2 cellular contexts compared by ENCODE assay signal in the genomic region with DNA sequence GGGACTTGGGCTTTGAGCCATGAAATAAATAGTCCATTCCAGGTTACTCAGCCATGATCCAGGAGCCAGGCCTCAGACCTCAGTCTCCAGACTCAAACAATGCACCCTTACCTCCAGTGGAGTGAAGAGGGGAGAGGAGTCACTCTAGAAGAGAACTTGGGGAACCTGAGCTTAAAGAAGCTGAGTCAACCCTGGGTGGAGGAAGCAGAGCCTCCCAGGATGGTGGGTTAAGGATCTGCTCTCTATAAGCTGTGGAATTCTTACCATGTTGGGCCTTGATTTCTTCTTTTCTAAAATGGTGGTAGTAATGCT.
TF ChIP-seq lines count a peak whose summit lies in the region.

No MANE protein-coding gene starts in this region.

TF ChIP-seq in HCT116, 20 proteins besides CTCF, POLR2A, EP300 and RAD21:
- TF ChIP-seq ZFX (IDR thresholded peaks at IDR 0.05), result no peak
- no peak for TF ChIP-seq JUND (IDR thresholded peaks at IDR 0.05)
- TF ChIP-seq, protein P1, sequence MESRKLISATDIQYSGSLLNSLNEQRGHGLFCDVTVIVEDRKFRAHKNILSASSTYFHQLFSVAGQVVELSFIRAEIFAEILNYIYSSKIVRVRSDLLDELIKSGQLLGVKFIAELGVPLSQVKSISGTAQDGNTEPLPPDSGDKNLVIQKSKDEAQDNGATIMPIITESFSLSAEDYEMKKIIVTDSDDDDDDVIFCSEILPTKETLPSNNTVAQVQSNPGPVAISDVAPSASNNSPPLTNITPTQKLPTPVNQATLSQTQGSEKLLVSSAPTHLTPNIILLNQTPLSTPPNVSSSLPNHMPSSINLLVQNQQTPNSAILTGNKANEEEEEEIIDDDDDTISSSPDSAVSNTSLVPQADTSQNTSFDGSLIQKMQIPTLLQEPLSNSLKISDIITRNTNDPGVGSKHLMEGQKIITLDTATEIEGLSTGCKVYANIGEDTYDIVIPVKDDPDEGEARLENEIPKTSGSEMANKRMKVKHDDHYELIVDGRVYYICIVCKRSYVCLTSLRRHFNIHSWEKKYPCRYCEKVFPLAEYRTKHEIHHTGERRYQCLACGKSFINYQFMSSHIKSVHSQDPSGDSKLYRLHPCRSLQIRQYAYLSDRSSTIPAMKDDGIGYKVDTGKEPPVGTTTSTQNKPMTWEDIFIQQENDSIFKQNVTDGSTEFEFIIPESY (IDR thresholded peaks at IDR 0.05; ENCODE audit: extremely low read depth, insufficient replicate concordance, low read length), result no peak
- TF ChIP-seq ELF1 (IDR thresholded peaks at IDR 0.05; ENCODE audit: borderline replicate concordance, low read depth), result no peak
- TF ChIP-seq, protein P2, sequence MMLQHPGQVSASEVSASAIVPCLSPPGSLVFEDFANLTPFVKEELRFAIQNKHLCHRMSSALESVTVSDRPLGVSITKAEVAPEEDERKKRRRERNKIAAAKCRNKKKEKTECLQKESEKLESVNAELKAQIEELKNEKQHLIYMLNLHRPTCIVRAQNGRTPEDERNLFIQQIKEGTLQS (IDR thresholded peaks at IDR 0.05), result no peak
- TF ChIP-seq, protein P3, sequence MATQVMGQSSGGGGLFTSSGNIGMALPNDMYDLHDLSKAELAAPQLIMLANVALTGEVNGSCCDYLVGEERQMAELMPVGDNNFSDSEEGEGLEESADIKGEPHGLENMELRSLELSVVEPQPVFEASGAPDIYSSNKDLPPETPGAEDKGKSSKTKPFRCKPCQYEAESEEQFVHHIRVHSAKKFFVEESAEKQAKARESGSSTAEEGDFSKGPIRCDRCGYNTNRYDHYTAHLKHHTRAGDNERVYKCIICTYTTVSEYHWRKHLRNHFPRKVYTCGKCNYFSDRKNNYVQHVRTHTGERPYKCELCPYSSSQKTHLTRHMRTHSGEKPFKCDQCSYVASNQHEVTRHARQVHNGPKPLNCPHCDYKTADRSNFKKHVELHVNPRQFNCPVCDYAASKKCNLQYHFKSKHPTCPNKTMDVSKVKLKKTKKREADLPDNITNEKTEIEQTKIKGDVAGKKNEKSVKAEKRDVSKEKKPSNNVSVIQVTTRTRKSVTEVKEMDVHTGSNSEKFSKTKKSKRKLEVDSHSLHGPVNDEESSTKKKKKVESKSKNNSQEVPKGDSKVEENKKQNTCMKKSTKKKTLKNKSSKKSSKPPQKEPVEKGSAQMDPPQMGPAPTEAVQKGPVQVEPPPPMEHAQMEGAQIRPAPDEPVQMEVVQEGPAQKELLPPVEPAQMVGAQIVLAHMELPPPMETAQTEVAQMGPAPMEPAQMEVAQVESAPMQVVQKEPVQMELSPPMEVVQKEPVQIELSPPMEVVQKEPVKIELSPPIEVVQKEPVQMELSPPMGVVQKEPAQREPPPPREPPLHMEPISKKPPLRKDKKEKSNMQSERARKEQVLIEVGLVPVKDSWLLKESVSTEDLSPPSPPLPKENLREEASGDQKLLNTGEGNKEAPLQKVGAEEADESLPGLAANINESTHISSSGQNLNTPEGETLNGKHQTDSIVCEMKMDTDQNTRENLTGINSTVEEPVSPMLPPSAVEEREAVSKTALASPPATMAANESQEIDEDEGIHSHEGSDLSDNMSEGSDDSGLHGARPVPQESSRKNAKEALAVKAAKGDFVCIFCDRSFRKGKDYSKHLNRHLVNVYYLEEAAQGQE (IDR thresholded peaks at IDR 0.05; ENCODE audit: low read depth), result no peak
- no peak for TF ChIP-seq FOSL1 (IDR thresholded peaks at IDR 0.05; ENCODE audit: low read depth)
- no peak for TF ChIP-seq EGR1 (IDR thresholded peaks at IDR 0.05; ENCODE audit: low read depth)

TF ChIP-seq in endothelial cell of umbilical vein, 7 proteins besides CTCF, POLR2A, EP300 and RAD21:
- TF ChIP-seq MYC (IDR thresholded peaks at IDR 0.05; ENCODE audit: low read depth, low read length), result no peak
- TF ChIP-seq EZH2 (IDR thresholded peaks at IDR 0.05; ENCODE audit: borderline replicate concordance, low read depth, low read length, severe bottlenecking), result no peak
- TF ChIP-seq POLR2AphosphoS5 (IDR thresholded peaks at IDR 0.05; ENCODE audit: insufficient read depth, low read depth, low read length), result no peak
- no peak for TF ChIP-seq JUN (IDR thresholded peaks at IDR 0.05; ENCODE audit: borderline replicate concordance, insufficient read depth, insufficient read length, low read depth)
